Comparison of ENCODE assay signal across 13 cellular contexts in genomic region chr17:78113804-78114785, GRCh38. TPM values are rescaled to one million over a fixed set of nuclear protein-coding genes. Genes with fewer than 3 reads are reported as not detected.
DNase-seq lines count a peak whose midpoint lies in the region; TF ChIP-seq lines count a peak whose summit lies in the region.
"Had no signal": no experiment of that assay in that cellular context is flagged by ENCODE, and none has a peak within 500 bp of the region (broad histone marks: within the 10 kb centered on the region; RNA-seq: fewer than 3 reads in every experiment).

No MANE protein-coding gene starts in this region.

- H2BK120ac ChIP-seq in H9 (ENCODE audit: low read depth, low read length, poor library complexity, severe bottlenecking) (no peak overlapping the region), mesenchymal stem cell (ENCODE audit: low read depth, low read length) (no peak overlapping the region)

- CTCF ChIA-PET in activated naive CD4-positive, alpha-beta T cell treated with anti-CD3 and anti-CD28 coated beads for 36 hours (lab: Charles Lee): interaction anchor here (0.6 to 10.2 kb wide), 11 partner anchors 8 to 137 kb away, joined by 3 to 100 read pairs (median 8); partner anchors contain the start of gene C17orf99

- no peak overlapping the region for H3K4me2 ChIP-seq in H9 (ENCODE audit: insufficient read depth, insufficient read length, low read length)
- no peak overlapping the region for H3K4me2 ChIP-seq in mesenchymal stem cell (ENCODE audit: low read length, poor library complexity, severe bottlenecking)

- no peaks in the 10 kb centered on the region for H3K79me2 ChIP-seq in H9 (ENCODE audit: insufficient read depth, low read length)

- H3K27ac Mint-ChIP-seq in H9: peak overlapping the region in 2 of 3 experiments; percentile 46 to 85; a peak in 3 of 7 replicates
- peak overlapping the region; percentile 69 for H3K27ac Mint-ChIP-seq in activated naive CD4-positive, alpha-beta T cell treated with anti-CD3 and anti-CD28 coated beads for 36 hours

- H2BK20ac ChIP-seq in H9 (ENCODE audit: low read depth, low read length, poor library complexity, severe bottlenecking): no peak overlapping the region

- WGBS in H9 (ENCODE audit: extremely low coverage, insufficient read length, low lambda C conversion rate): no CpG with 5 or more reads among the region's 25 CpGs
- 93% methylated on average over 25 of the region's 25 CpGs for WGBS in mesenchymal stem cell

- H3K23ac ChIP-seq in H9 (ENCODE audit: insufficient read length, low read depth, low read length) (no peak overlapping the region), mesenchymal stem cell (ENCODE audit: low read length in 2 of 2) (no peak overlapping the region)

- H3K27me3 Mint-ChIP-seq in H9 (ENCODE audit: low read depth): no peaks in the 10 kb centered on the region; the same call in 1 of the 2 replicates
- H3K27me3 Mint-ChIP-seq in activated naive CD4-positive, alpha-beta T cell treated with anti-CD3 and anti-CD28 coated beads for 36 hours (ENCODE audit: low read depth): no peaks in the 10 kb centered on the region

- no peak overlapping the region for H3K56ac ChIP-seq in H9 (ENCODE audit: insufficient read length, low read depth, low read length)

- H3K36me3 Mint-ChIP-seq in H9 (ENCODE audit: insufficient read depth in 1 of 3, low read depth in 3 of 3): peaks cover 0 to 36% (median 10%) of the 10 kb centered on the region in 3 experiments; a peak in 4 of 7 replicates
- H3K36me3 Mint-ChIP-seq in activated naive CD4-positive, alpha-beta T cell treated with anti-CD3 and anti-CD28 coated beads for 36 hours (ENCODE audit: low read depth): peaks cover 13% of the 10 kb centered on the region

- no peak overlapping the region for H3K14ac ChIP-seq in H9 (ENCODE audit: insufficient read depth, low read length)
- no peak overlapping the region for H3K14ac ChIP-seq in mesenchymal stem cell (ENCODE audit: low read length in 2 of 2)

- peaks cover 0 to 75% of the 10 kb centered on the region in 2 experiments for H3K36me3 ChIP-seq in mesenchymal stem cell (ENCODE audit: control insufficient read depth in 1 of 2, insufficient read depth in 2 of 2, low read depth in 1 of 2, low read length in 2 of 2)
- H3K36me3 ChIP-seq: HAP-1 had no signal

- no peak overlapping the region for H3T11ph ChIP-seq in H9 (ENCODE audit: low read length)

- H3K9me3 Mint-ChIP-seq in H9: no peaks in the 10 kb centered on the region
- H3K9me3 Mint-ChIP-seq in activated naive CD4-positive, alpha-beta T cell treated with anti-CD3 and anti-CD28 coated beads for 36 hours: no peaks in the 10 kb centered on the region

- DNase-seq in CD1c-positive myeloid dendritic cell (ENCODE audit: extremely low spot score): peak; percentile 66
- no peak for DNase-seq in H9
- peak; percentile 71 for DNase-seq in activated naive CD4-positive, alpha-beta T cell treated with anti-CD3 and anti-CD28 coated beads for 36 hours
- DNase-seq in mesenchymal stem cell: no peak
- DNase-seq in NCI-H1694 treated with DMSO at 0.1 percent for 48 hours (lab: John Stamatoyannopoulos, UW): no peak
- no peak for DNase-seq in GF-D8 (lab: John Stamatoyannopoulos, UW)
- DNase-seq in mesenteric fat pad (ENCODE audit: low spot score): no peak
- DNase-seq in glomerular visceral epithelial cell (ENCODE audit: extremely low spot score): no peak
- DNase-seq: activated effector memory CD4-positive, alpha-beta T cell treated with anti-CD3 and anti-CD28 coated beads, Interleukin-2, amount 50 U/mL, for 16 hours; NCI-H187 treated with DMSO at 0.1 percent for 48 hours had no signal

- no peak overlapping the region for H3K27ac ChIP-seq in H9 (ENCODE audit: insufficient read length, low read depth, low read length)
- H3K27ac ChIP-seq in mesenchymal stem cell (ENCODE audit: low read length, poor library complexity, severe bottlenecking): no peak overlapping the region
- H3K27ac ChIP-seq: psoas muscle had no signal

- H4K8ac ChIP-seq in H9 (replicated peaks; ENCODE audit: insufficient read length, low read depth, low read length) (no peak overlapping the region), mesenchymal stem cell (ENCODE audit: low read length) (no peak overlapping the region)

- H3K9me3 ChIP-seq in H9 (ENCODE audit: control insufficient read depth, low read depth, low read length) (no peaks in the 10 kb centered on the region), mesenchymal stem cell (ENCODE audit: control insufficient read depth, low read length) (no peaks in the 10 kb centered on the region)
- H3K9me3 ChIP-seq: HAP-1, psoas muscle had no signal

- no peak overlapping the region for H2BK12ac ChIP-seq in H9 (ENCODE audit: insufficient read length, low read depth, low read length)
- no peak overlapping the region for H2BK12ac ChIP-seq in mesenchymal stem cell (ENCODE audit: low read length in 2 of 2)

- no peak overlapping the region for H4K5ac ChIP-seq in H9 (ENCODE audit: insufficient read length, low read depth, low read length)

- no peak overlapping the region for H3K4ac ChIP-seq in H9 (ENCODE audit: low read depth, low read length)
- no peak overlapping the region for H3K4ac ChIP-seq in mesenchymal stem cell (ENCODE audit: low read depth in 1 of 2, low read length in 2 of 2)

- H2BK15ac ChIP-seq in H9 (ENCODE audit: low read depth, low read length) (no peak overlapping the region), mesenchymal stem cell (ENCODE audit: low read depth, poor library complexity, severe bottlenecking) (peak overlapping the region; percentile 71)

- peaks cover 2% of the 10 kb centered on the region in 2 experiments; a peak in 3 of 4 replicates for H3K4me1 Mint-ChIP-seq in H9
- peaks cover 33% of the 10 kb centered on the region for H3K4me1 Mint-ChIP-seq in activated naive CD4-positive, alpha-beta T cell treated with anti-CD3 and anti-CD28 coated beads for 36 hours (ENCODE audit: low read depth)

- H3K4me1 ChIP-seq in H9 (ENCODE audit: insufficient read depth, low read length) (no peaks in the 10 kb centered on the region), mesenchymal stem cell (ENCODE audit: control insufficient read depth, insufficient read depth, low read depth, low read length) (peaks cover 10% of the 10 kb centered on the region)

- H3K27me3 ChIP-seq in H9 (ENCODE audit: insufficient read depth, low read length) (no peaks in the 10 kb centered on the region), mesenchymal stem cell (ENCODE audit: control insufficient read depth in 1 of 2, insufficient read depth in 1 of 2, low read length in 2 of 2) (peaks cover 0 to 48% of the 10 kb centered on the region in 2 experiments)

- H3K23me2 ChIP-seq in H9 (ENCODE audit: insufficient read length, low read depth, low read length, poor library complexity, severe bottlenecking): no peaks in the 10 kb centered on the region

- H3K18ac ChIP-seq in H9 (ENCODE audit: insufficient read length, low read depth, low read length) (no peak overlapping the region), mesenchymal stem cell (ENCODE audit: low read depth in 1 of 2, low read length in 2 of 2) (no peak overlapping the region)

- intact Hi-C loops in activated naive CD4-positive, alpha-beta T cell treated with anti-CD3 and anti-CD28 coated beads for 36 hours (cut with micrococcal nuclease): loop anchor here (2.0 to 5.0 kb wide), 2 partner anchors 92 to 137 kb away; no protein-coding TSS in a partner anchor

- no peak overlapping the region for H4K91ac ChIP-seq in H9 (ENCODE audit: insufficient read length, low read depth, low read length)
- H4K91ac ChIP-seq in mesenchymal stem cell (ENCODE audit: low read length): no peak overlapping the region

- H2AFZ ChIP-seq in H9 (ENCODE audit: low read length) (no peak overlapping the region), mesenchymal stem cell (ENCODE audit: low read depth, low read length) (no peak overlapping the region)

- H3K4me3 ChIP-seq in mesenchymal stem cell (ENCODE audit: insufficient read depth in 1 of 2, low read depth in 1 of 2, low read length in 2 of 2): no peak overlapping the region
- H3K4me3 ChIP-seq: HAP-1, psoas muscle had no signal

- no peaks in the 10 kb centered on the region for H3K79me1 ChIP-seq in H9 (ENCODE audit: insufficient read depth, low read depth, low read length, poor library complexity, severe bottlenecking)
- peaks cover 2% of the 10 kb centered on the region for H3K79me1 ChIP-seq in mesenchymal stem cell (replicated peaks; ENCODE audit: low read length, poor library complexity, severe bottlenecking)

- H2AK5ac ChIP-seq in H9 (ENCODE audit: insufficient read length, low read length) (no peak overlapping the region), mesenchymal stem cell (ENCODE audit: low read length, severe bottlenecking) (no peak overlapping the region)

- TF ChIP-seq CTCF in H9 (conservative IDR thresholded peaks at IDR 0.05): no peak

- no peaks in the 10 kb centered on the region for H4K20me1 ChIP-seq in H9 (ENCODE audit: control insufficient read depth, insufficient read depth, insufficient read length)

- no peak overlapping the region; a peak in 1 of 5 replicates for H3K4me3 Mint-ChIP-seq in H9
- no peak overlapping the region for H3K4me3 Mint-ChIP-seq in activated naive CD4-positive, alpha-beta T cell treated with anti-CD3 and anti-CD28 coated beads for 36 hours

- H2BK5ac ChIP-seq in H9 (ENCODE audit: insufficient read length, low read length): no peak overlapping the region
- H2BK5ac ChIP-seq in mesenchymal stem cell (ENCODE audit: low read depth, low read length, poor library complexity, severe bottlenecking): no peak overlapping the region

- H3K9ac ChIP-seq in H9 (ENCODE audit: extremely low read depth, insufficient read length, low read length) (no peak overlapping the region), mesenchymal stem cell (ENCODE audit: low read length) (no peak overlapping the region)

RNA-seq across cellular contexts. Expression of gene TMC6, which starts 14.5 kb away (rescaled TPM):
- 85.7 and 86.8 TPM in 2 replicates for total RNA-seq in H9 (2021)
- 10 to 100 TPM; 79.0 to 85.6 TPM for total RNA-seq in activated naive CD4-positive, alpha-beta T cell treated with anti-CD3 and anti-CD28 coated beads for 36 hours
- 47.9 TPM for polyA plus RNA-seq in mesenchymal stem cell (2013, experiment 1 of 2)
- 44.7 TPM for polyA plus RNA-seq in mesenchymal stem cell (2013, experiment 2 of 2)
- total RNA-seq in mesenteric fat pad: 117 TPM

RNA-seq across cellular contexts. Expression of gene TMC8, which starts 16.5 kb away (rescaled TPM):
- total RNA-seq in H9 (2021) (1.0 and 1.9 TPM in 2 replicates), mesenteric fat pad (8.4 TPM)
- 100 to 1,000 TPM; 105 to 110 TPM for total RNA-seq in activated naive CD4-positive, alpha-beta T cell treated with anti-CD3 and anti-CD28 coated beads for 36 hours
- polyA plus RNA-seq in mesenchymal stem cell (2013, experiment 1 of 2): 0.86 TPM
- 0.36 TPM for polyA plus RNA-seq in mesenchymal stem cell (2013, experiment 2 of 2)

RNA-seq across cellular contexts. Expression of gene C17orf99, which starts 32.1 kb away (rescaled TPM):
- total RNA-seq in H9 (2021) (not detected in 2 replicates), mesenteric fat pad (not detected)
- not detected for total RNA-seq in activated naive CD4-positive, alpha-beta T cell treated with anti-CD3 and anti-CD28 coated beads for 36 hours
- polyA plus RNA-seq in mesenchymal stem cell (2013, experiment 1 of 2): not detected
- polyA plus RNA-seq in mesenchymal stem cell (2013, experiment 2 of 2): not detected
- total RNA-seq: endothelial cell of umbilical vein, psoas muscle had no signal
- polyA plus RNA-seq: endothelial cell of umbilical vein, psoas muscle had no signal

RNA-seq across cellular contexts. Expression of gene SYNGR2, which starts 54.3 kb away (rescaled TPM):
- total RNA-seq in H9 (2021): 41.0 and 43.9 TPM in 2 replicates
- 100 to 1,000 TPM in 1 of 2 experiments, 10 to 100 TPM in 1; 96.3 to 103 TPM for total RNA-seq in activated naive CD4-positive, alpha-beta T cell treated with anti-CD3 and anti-CD28 coated beads for 36 hours
- polyA plus RNA-seq in mesenchymal stem cell (2013, experiment 1 of 2): 42.5 TPM
- 43.7 TPM for polyA plus RNA-seq in mesenchymal stem cell (2013, experiment 2 of 2)
- 93.5 TPM for total RNA-seq in mesenteric fat pad

Comparison
In these comparisons a context has a peak if more than half of its experiments do, and no peak if none do; other contexts are left out.
1. DNase-seq: peak in CD1c-positive myeloid dendritic cell (single experiment) and activated naive CD4-positive, alpha-beta T cell treated with anti-CD3 and anti-CD28 coated beads for 36 hours (single experiment); none in H9 (single experiment), mesenchymal stem cell (single experiment), NCI-H1694 treated with DMSO at 0.1 percent for 48 hours (single experiment), GF-D8 (single experiment), mesenteric fat pad (single experiment) and glomerular visceral epithelial cell (single experiment).
2. RNA of gene TMC8, which starts 16.5 kb away (total RNA-seq): 105 to 110 TPM in activated naive CD4-positive, alpha-beta T cell treated with anti-CD3 and anti-CD28 coated beads for 36 hours; 8.4 TPM in mesenteric fat pad (single experiment) and 1.0 to 1.9 TPM in H9; every median in the first group is over 10 times any median in the second.